ENCODE assay signal across 7 cellular contexts in genomic region chr12:76980196-76980595, GRCh38.
"Had no signal": no experiment of that assay in that cellular context is flagged by ENCODE, and none has a peak within 500 bp of the region (broad histone marks: within the 10 kb centered on the region; RNA-seq: fewer than 3 reads in every experiment).

No MANE protein-coding gene starts in this region.

- ATAC-seq: GM12878 had no signal

- FAIRE-seq: GM12878, GM12891, GM12892, GM18507, GM19239 had no signal

- H3K4me3 ChIP-seq: GM12878 had no signal

- DNase-seq: GDM1, GF-D8 had no signal
